Comparison of ENCODE assay signal across 24 cellular contexts in genomic region chr1:85059563-85059962, GRCh38. TPM values are rescaled to one million over a fixed set of nuclear protein-coding genes. Genes with fewer than 3 reads are reported as not detected.
DNase-seq lines count a peak whose midpoint lies in the region; ATAC-seq, FAIRE-seq and TF ChIP-seq lines count a peak whose summit lies in the region.
"Had no signal": no experiment of that assay in that cellular context is flagged by ENCODE, and none has a peak within 500 bp of the region (broad histone marks: within the 10 kb centered on the region; RNA-seq: fewer than 3 reads in every experiment).

No MANE protein-coding gene starts in this region.

- no peaks in the 10 kb centered on the region for H4K20me1 ChIP-seq in DND-41 (ENCODE audit: insufficient read depth, low read length)
- H4K20me1 ChIP-seq: BLaER1 had no signal

- FAIRE-seq in GM12892 (lab: Jason Lieb, UNC) (peak; percentile 77), urothelium cell line (lab: Jason Lieb, UNC) (no peak)
- FAIRE-seq: A204.1, G401.6, GM12891 had no signal

- no peak overlapping the region for H2AFZ ChIP-seq in DND-41 (ENCODE audit: low read depth, low read length)

- no peaks in the 10 kb centered on the region for H3K27me3 ChIP-seq in DND-41 (ENCODE audit: insufficient read depth, low read length, poor library complexity)
- H3K27me3 ChIP-seq: BE2C, BLaER1 had no signal

- H3K9ac ChIP-seq in DND-41 (ENCODE audit: low read depth, low read length): no peak overlapping the region
- H3K9ac ChIP-seq: BLaER1 had no signal

- H3K79me2 ChIP-seq in DND-41 (ENCODE audit: insufficient read depth, low read length): no peaks in the 10 kb centered on the region

- ATAC-seq in DND-41 (ENCODE audit: insufficient read depth, low read depth): peak; percentile 65; the same call in 2 of the 3 replicates
- ATAC-seq in GM21367 (IDR thresholded peaks at IDR 0.05; ENCODE audit: unreplicated experiment): no peak

- H3K27ac ChIP-seq in DND-41 (ENCODE audit: low read length): no peak overlapping the region
- H3K27ac ChIP-seq: BLaER1 had no signal

- TF ChIP-seq CTCF in DND-41 (IDR thresholded peaks at IDR 0.05; ENCODE audit: borderline replicate concordance, extremely low read depth, low read length, poor library complexity, severe bottlenecking): no peak

- DNase-seq in DND-41 (no peak), GM12892 (ENCODE audit: insufficient read length) (no peak), NCI-H69 (lab: John Stamatoyannopoulos, UW) (peak; percentile 3), urothelium cell line (ENCODE audit: low spot score) (no peak), NCI-H2107 (lab: John Stamatoyannopoulos, UW) (no peak)
- DNase-seq: 8988T; ACHN; BE2C; C1 segment of cervical spinal cord; CD4-positive, alpha-beta memory T cell; CD4-positive, CD25-positive, alpha-beta regulatory T cell; CD8-positive, alpha-beta memory T cell; COR-L47; DMS 273 treated with DMSO at 0.1 percent for 48 hours; DMS153; DMS53; DMS79; GF-D8 had no signal

- TF ChIP-seq POLR2A in GM12892 (IDR thresholded peaks at IDR 0.05; ENCODE audit: low read depth, low read length): no peak

- no peaks in the 10 kb centered on the region for H3K36me3 ChIP-seq in DND-41 (ENCODE audit: insufficient read depth, low read length)
- H3K36me3 ChIP-seq: BE2C, BLaER1 had no signal

- H3K4me2 ChIP-seq in DND-41 (ENCODE audit: insufficient read depth, low read length): no peak overlapping the region
- H3K4me2 ChIP-seq: BLaER1 had no signal

- no peaks in the 10 kb centered on the region for H3K9me3 ChIP-seq in DND-41 (ENCODE audit: insufficient read depth, low read length, severe bottlenecking)
- H3K9me3 ChIP-seq: BE2C, BLaER1 had no signal

- no peak overlapping the region for H3K4me3 ChIP-seq in DND-41 (ENCODE audit: low read depth in 1 of 2, low read length in 2 of 2)
- H3K4me3 ChIP-seq: BLaER1 had no signal

- H3K4me1 ChIP-seq in DND-41 (ENCODE audit: insufficient read depth, low read length): peaks cover 11% of the 10 kb centered on the region
- H3K4me1 ChIP-seq: BE2C had no signal

RNA-seq across cellular contexts. Expression of gene MCOLN3, which starts 11.3 kb away (rescaled TPM):
- 4.1 TPM for polyA plus RNA-seq in GM12892 (2012; ENCODE audit: missing spikeins)
- polyA plus RNA-seq: CD14-positive monocyte had no signal
